ENCODE assay signal across 24 cellular contexts in genomic region chr7:28739826-28740225, GRCh38.
DNase-seq lines count a peak whose midpoint lies in the region; ATAC-seq and TF ChIP-seq lines count a peak whose summit lies in the region.
"Had no signal": no experiment of that assay in that cellular context is flagged by ENCODE, and none has a peak within 500 bp of the region (broad histone marks: within the 10 kb centered on the region; RNA-seq: fewer than 3 reads in every experiment).

No MANE protein-coding gene starts in this region.

- TF ChIP-seq CTCF in OCI-LY3 (IDR thresholded peaks at IDR 0.05; ENCODE audit: low read depth, low read length) (no peak), endodermal cell (conservative IDR thresholded peaks at IDR 0.05) (no peak)

- peaks cover 4% of the 10 kb centered on the region for H3K79me1 ChIP-seq in trophoblast cell (ENCODE audit: low read length)

- H4K12ac ChIP-seq in trophoblast cell (ENCODE audit: low read depth, low read length) = no peak overlapping the region

- H3K9ac ChIP-seq in OCI-LY3 (ENCODE audit: low read length) (no peak overlapping the region), endodermal cell (ENCODE audit: extremely low read depth, low read length, poor library complexity, severe bottlenecking) (no peak overlapping the region), trophoblast cell (ENCODE audit: low read length) (no peak overlapping the region)
- H3K9ac ChIP-seq: GM23248 had no signal

- no peak overlapping the region for H3K23ac ChIP-seq in trophoblast cell (ENCODE audit: low read length)

- no peaks in the 10 kb centered on the region for H3K9me3 ChIP-seq in OCI-LY3 (ENCODE audit: insufficient read depth, low read length)
- no peaks in the 10 kb centered on the region for H3K9me3 ChIP-seq in endodermal cell (ENCODE audit: control insufficient read depth, low read length)
- H3K9me3 ChIP-seq in trophoblast cell (ENCODE audit: insufficient read depth, low read depth, low read length) = no peaks in the 10 kb centered on the region
- no peaks in the 10 kb centered on the region for H3K9me3 ChIP-seq in CD4-positive, alpha-beta memory T cell (ENCODE audit: control insufficient read depth in 1 of 2, low read length in 2 of 2)
- H3K9me3 ChIP-seq: Caco-2, neutrophil, psoas muscle had no signal

- no peaks in the 10 kb centered on the region for H4K20me1 ChIP-seq in OCI-LY3 (ENCODE audit: insufficient read depth, low read length)

- H2BK120ac ChIP-seq in trophoblast cell (ENCODE audit: insufficient read depth, low read length, poor library complexity) = no peak overlapping the region

- H3K4ac ChIP-seq in trophoblast cell (ENCODE audit: low read depth, low read length) = no peak overlapping the region

- H3K4me1 Mint-ChIP-seq in endodermal cell = peaks cover 27% of the 10 kb centered on the region
- no peaks in the 10 kb centered on the region for H3K4me1 Mint-ChIP-seq in CD4-positive, alpha-beta memory T cell
- H3K4me1 Mint-ChIP-seq: activated CD4-positive, alpha-beta memory T cell treated with anti-CD3 and anti-CD28 coated beads, Interleukin-2, amount 10 ng/mL, durations not matched to agents 7 days and 5 days; stimulated activated memory B cell treated with anti-CD40 and anti-IgM and Interleukin-4, amounts not matched to agents 10 μg/mL and 1 μg/mL and 100 μg/mL, for 72 hours had no signal

- intact Hi-C loops in CD4-positive, alpha-beta memory T cell (cut with micrococcal nuclease) = no loop called here

- no peak for ATAC-seq in HG03457 (IDR thresholded peaks at IDR 0.05; ENCODE audit: unreplicated experiment)
- ATAC-seq in HG03439 (IDR thresholded peaks at IDR 0.05; ENCODE audit: unreplicated experiment) = no peak
- ATAC-seq: activated CD4-positive, CD25-positive, alpha-beta regulatory T cell treated with anti-CD3 and anti-CD28 coated beads, Interleukin-2, amount 50 U/mL, for 24 hours; psoas muscle; stimulated activated memory B cell treated with anti-CD40 and anti-IgM and Interleukin-4, amounts not matched to agents 10 μg/mL and 1 μg/mL and 100 μg/mL, for 72 hours had no signal

- no peaks in the 10 kb centered on the region for H3K27me3 ChIP-seq in H7 (ENCODE audit: control insufficient read depth, insufficient read depth, low read length)
- H3K27me3 ChIP-seq in OCI-LY3 (ENCODE audit: low read depth, low read length) = no peaks in the 10 kb centered on the region; the same call in 1 of the 2 replicates
- H3K27me3 ChIP-seq in endodermal cell (ENCODE audit: control insufficient read depth, insufficient read depth, low read length, poor library complexity, severe bottlenecking) = peaks cover 2% of the 10 kb centered on the region
- no peaks in the 10 kb centered on the region for H3K27me3 ChIP-seq in trophoblast cell (ENCODE audit: insufficient read depth, low read length)
- H3K27me3 ChIP-seq in CD4-positive, alpha-beta memory T cell (ENCODE audit: insufficient read depth, low read length) = no peaks in the 10 kb centered on the region
- H3K27me3 ChIP-seq: neutrophil had no signal

- peak overlapping the region; percentile 33 for H3K4me3 Mint-ChIP-seq in endodermal cell
- H3K4me3 Mint-ChIP-seq in CD4-positive, alpha-beta memory T cell = no peak overlapping the region
- H3K4me3 Mint-ChIP-seq: activated CD4-positive, alpha-beta memory T cell treated with anti-CD3 and anti-CD28 coated beads, Interleukin-2, amount 10 ng/mL, durations not matched to agents 7 days and 5 days; stimulated activated memory B cell treated with anti-CD40 and anti-IgM and Interleukin-4, amounts not matched to agents 10 μg/mL and 1 μg/mL and 100 μg/mL, for 72 hours had no signal

- peak overlapping the region; percentile 83 for H3K4me2 ChIP-seq in OCI-LY3 (ENCODE audit: low read length)
- no peak overlapping the region for H3K4me2 ChIP-seq in trophoblast cell (ENCODE audit: low read length)

- no peak overlapping the region for H4K8ac ChIP-seq in trophoblast cell (ENCODE audit: low read depth, low read length)

- peak overlapping the region; percentile 41 for H3K27ac Mint-ChIP-seq in endodermal cell
- H3K27ac Mint-ChIP-seq in CD4-positive, alpha-beta memory T cell = no peak overlapping the region
- H3K27ac Mint-ChIP-seq: activated CD4-positive, alpha-beta memory T cell treated with anti-CD3 and anti-CD28 coated beads, Interleukin-2, amount 10 ng/mL, durations not matched to agents 7 days and 5 days; stimulated activated memory B cell treated with anti-CD40 and anti-IgM and Interleukin-4, amounts not matched to agents 10 μg/mL and 1 μg/mL and 100 μg/mL, for 72 hours had no signal

- H2AFZ ChIP-seq in OCI-LY3 (ENCODE audit: low read depth, low read length) (no peak overlapping the region), trophoblast cell (ENCODE audit: insufficient read depth, low read length, poor library complexity) (no peak overlapping the region)
- H2AFZ ChIP-seq: GM23248 had no signal

- H2AK5ac ChIP-seq in trophoblast cell (ENCODE audit: low read length) = no peak overlapping the region

- H2BK12ac ChIP-seq in trophoblast cell (ENCODE audit: low read length) = no peak overlapping the region

- CTCF ChIA-PET in CD4-positive, alpha-beta memory T cell (lab: Charles Lee; ENCODE audit: partially characterized antibody) = no interaction called here

- H4K91ac ChIP-seq in trophoblast cell (ENCODE audit: low read depth, low read length) = no peak overlapping the region

- H3K4me1 ChIP-seq in OCI-LY3 (ENCODE audit: low read length) = peaks cover 11% of the 10 kb centered on the region
- H3K4me1 ChIP-seq in endodermal cell (ENCODE audit: control insufficient read depth, insufficient read depth, low read length) = no peaks in the 10 kb centered on the region
- H3K4me1 ChIP-seq in trophoblast cell (ENCODE audit: control insufficient read depth in 1 of 2, insufficient read depth in 2 of 2, low read length in 2 of 2) = peaks cover 1 to 2% of the 10 kb centered on the region in 2 experiments
- H3K4me1 ChIP-seq in CD4-positive, alpha-beta memory T cell (ENCODE audit: insufficient read depth, low read length) = no peaks in the 10 kb centered on the region
- H3K4me1 ChIP-seq: Caco-2 had no signal

- DNase-seq in H7 (peak; percentile 22), endodermal cell (peak; percentile 55), trophoblast cell (no peak)
- DNase-seq in activated effector memory CD4-positive, alpha-beta T cell treated with anti-CD3 and anti-CD28 coated beads, Interleukin-2, amount 50 U/mL, for 16 hours = no peak
- no peak for DNase-seq in CD4-positive, alpha-beta memory T cell
- DNase-seq: activated CD4-positive, alpha-beta memory T cell treated with anti-CD3 and anti-CD28 coated beads, Interleukin-2, amount 10 ng/mL, durations not matched to agents 7 days and 5 days; Caco-2; erythroblast; foreskin fibroblast; GM23248; NCI-H1105 treated with DMSO at 0.1 percent for 48 hours; NCI-H2107; NCI-H510A; psoas muscle; stimulated activated CD4-positive, alpha-beta T cell treated with anti-CD3 and anti-CD28 coated beads, Interleukin-2, amount 100 ng/mL, for 24 hours; T1000 had no signal

- H3K18ac ChIP-seq in trophoblast cell (ENCODE audit: low read length) = no peak overlapping the region

- WGBS in endodermal cell (ENCODE audit: insufficient coverage in 1 of 2, insufficient read length in 1 of 2), 2 experiments = 41 to 77% methylated on average over 1 to 5 of the region's 5 CpGs
- no CpG with 5 or more reads among the region's 5 CpGs for WGBS in trophoblast cell (ENCODE audit: extremely low coverage, insufficient coverage, insufficient read length)

- POLR2A ChIA-PET in CD4-positive, alpha-beta memory T cell (lab: Charles Lee; ENCODE audit: partially characterized antibody) = no interaction called here

- no peaks in the 10 kb centered on the region for H3K36me3 Mint-ChIP-seq in endodermal cell (ENCODE audit: low read depth)
- no peaks in the 10 kb centered on the region for H3K36me3 Mint-ChIP-seq in CD4-positive, alpha-beta memory T cell
- H3K36me3 Mint-ChIP-seq: stimulated activated memory B cell treated with anti-CD40 and anti-IgM and Interleukin-4, amounts not matched to agents 10 μg/mL and 1 μg/mL and 100 μg/mL, for 72 hours had no signal

- H3K27me3 Mint-ChIP-seq in endodermal cell (ENCODE audit: insufficient read depth) = peaks cover 1% of the 10 kb centered on the region
- no peaks in the 10 kb centered on the region for H3K27me3 Mint-ChIP-seq in CD4-positive, alpha-beta memory T cell
- H3K27me3 Mint-ChIP-seq: activated CD4-positive, alpha-beta memory T cell treated with anti-CD3 and anti-CD28 coated beads, Interleukin-2, amount 10 ng/mL, durations not matched to agents 7 days and 5 days had no signal

- H3K4me3 ChIP-seq in H7 (ENCODE audit: insufficient read depth, low read depth, low read length) (no peak overlapping the region), OCI-LY3 (ENCODE audit: low read length) (peak overlapping the region; percentile 65), endodermal cell (ENCODE audit: low read length) (peak overlapping the region; percentile 72), trophoblast cell (ENCODE audit: low read depth, low read length) (no peak overlapping the region)
- H3K4me3 ChIP-seq in CD4-positive, alpha-beta memory T cell (ENCODE audit: low read length in 2 of 2) = no peak overlapping the region
- H3K4me3 ChIP-seq: GM23248, psoas muscle, skin epidermis had no signal

- H2BK5ac ChIP-seq in trophoblast cell (ENCODE audit: low read depth, low read length, poor library complexity) = peak overlapping the region; percentile 38

- H3K79me2 ChIP-seq in OCI-LY3 (ENCODE audit: low read length) (no peaks in the 10 kb centered on the region), trophoblast cell (ENCODE audit: control insufficient read depth, insufficient read depth, low read length, poor library complexity) (no peaks in the 10 kb centered on the region)

- H3K36me3 ChIP-seq in H7 (replicated peaks; ENCODE audit: control insufficient read depth, insufficient read depth, low read length) (no peaks in the 10 kb centered on the region), OCI-LY3 (replicated peaks; ENCODE audit: low read depth, low read length) (no peaks in the 10 kb centered on the region), endodermal cell (ENCODE audit: control insufficient read depth, insufficient read depth, low read length) (no peaks in the 10 kb centered on the region), trophoblast cell (ENCODE audit: control insufficient read depth in 1 of 2, insufficient read depth in 2 of 2, low read length in 2 of 2) (no peaks in the 10 kb centered on the region)
- no peaks in the 10 kb centered on the region for H3K36me3 ChIP-seq in CD4-positive, alpha-beta memory T cell (ENCODE audit: insufficient read depth, low read length)

- no peaks in the 10 kb centered on the region for H3K9me3 Mint-ChIP-seq in endodermal cell
- H3K9me3 Mint-ChIP-seq in CD4-positive, alpha-beta memory T cell = no peaks in the 10 kb centered on the region
- H3K9me3 Mint-ChIP-seq: stimulated activated memory B cell treated with anti-CD40 and anti-IgM and Interleukin-4, amounts not matched to agents 10 μg/mL and 1 μg/mL and 100 μg/mL, for 72 hours had no signal

- H3K14ac ChIP-seq in trophoblast cell (ENCODE audit: low read length) = no peak overlapping the region

- H3K27ac ChIP-seq in OCI-LY3 (ENCODE audit: low read length) = no peak overlapping the region
- no peak overlapping the region for H3K27ac ChIP-seq in endodermal cell (ENCODE audit: low read depth, low read length)
- no peak overlapping the region for H3K27ac ChIP-seq in trophoblast cell (ENCODE audit: low read depth, low read length)
- H3K27ac ChIP-seq in CD4-positive, alpha-beta memory T cell (ENCODE audit: low read depth, low read length) = no peak overlapping the region
- H3K27ac ChIP-seq: GM23248, HL-60, neutrophil, psoas muscle had no signal

Comparison
In these comparisons a context has a peak if more than half of its experiments do, and no peak if none do; other contexts are left out.
1. DNase-seq: peak in H7 (single experiment) and endodermal cell (single experiment); none in trophoblast cell (0 of 2), activated effector memory CD4-positive, alpha-beta T cell treated with anti-CD3 and anti-CD28 coated beads, Interleukin-2, amount 50 U/mL, for 16 hours (single experiment) and CD4-positive, alpha-beta memory T cell (0 of 5).
2. H3K4me3 ChIP-seq: peak in OCI-LY3 (single experiment) and endodermal cell (single experiment); none in H7 (single experiment), trophoblast cell (single experiment) and CD4-positive, alpha-beta memory T cell (0 of 2).